24 cellular contexts compared by ENCODE assay signal in the genomic region with DNA sequence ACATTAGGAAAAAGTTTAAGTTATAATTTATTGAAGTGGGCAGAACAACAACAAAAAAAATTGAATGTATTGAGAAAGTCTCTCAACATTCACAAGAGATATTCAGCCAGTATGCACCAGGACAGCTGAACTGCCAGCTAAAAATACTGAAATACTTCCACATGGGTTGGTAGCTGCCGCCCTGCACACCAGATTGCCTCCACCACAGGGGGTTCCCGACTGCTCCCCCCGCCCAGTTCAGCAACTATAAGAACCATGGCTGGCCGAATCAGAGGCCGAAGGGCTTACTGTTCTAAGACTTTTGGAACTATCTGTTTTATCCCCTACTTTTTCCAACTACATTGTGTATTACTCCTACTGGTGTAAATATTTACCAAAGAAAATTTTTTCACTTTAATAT.
"Had no signal": no experiment of that assay in that cellular context is flagged by ENCODE, and none has a peak within 500 bp of the region (broad histone marks: within the 10 kb centered on the region; RNA-seq: fewer than 3 reads in every experiment).

No MANE protein-coding gene starts in this region.

- H3K4me3 Mint-ChIP-seq: memory B cell; natural killer cell; stimulated activated naive B cell treated with anti-CD40 and anti-IgM and Interleukin-4, amounts not matched to agents 10 μg/mL and 1 μg/mL and 100 μg/mL, for 72 hours; stimulated activated naive CD8-positive, alpha-beta T cell treated with anti-CD3 and anti-CD28 coated beads, Interleukin-15, Interleukin-2, amounts not matched to agents 100 ng/mL and 50 ng/mL, for 24 hours had no signal

- H3K36me3 Mint-ChIP-seq: memory B cell; natural killer cell; stimulated activated naive B cell treated with anti-CD40 and anti-IgM and Interleukin-4, amounts not matched to agents 10 μg/mL and 1 μg/mL and 100 μg/mL, for 72 hours had no signal

- H3K27ac ChIP-seq: coronary artery, esophagus muscularis mucosa, foreskin keratinocyte, gastroesophageal sphincter, heart right ventricle, neutrophil, pancreas, right lobe of liver, thoracic aorta, tibial nerve, upper lobe of left lung had no signal

- H3K36me3 ChIP-seq: esophagus muscularis mucosa, gastroesophageal sphincter, heart right ventricle, neutrophil, pancreas, right lobe of liver, thoracic aorta, tibial nerve, upper lobe of left lung had no signal

- DNase-seq: dermis blood vessel endothelial cell; effector memory CD4-positive, alpha-beta T cell; foreskin keratinocyte; heart right ventricle; hippocampal formation; natural killer cell; pancreas; right lobe of liver; small intestine; stimulated activated CD4-positive, alpha-beta T cell treated with anti-CD3 and anti-CD28 coated beads, Interleukin-15, amount 100 ng/mL, for 24 hours; stimulated activated CD4-positive, alpha-beta T cell treated with anti-CD3 and anti-CD28 coated beads, Interleukin-2, amount 100 ng/mL, for 48 hours; stimulated activated naive B cell treated with anti-CD40 and anti-IgM and Interleukin-4, amounts not matched to agents 10 μg/mL and 1 μg/mL and 100 μg/mL, for 72 hours; upper lobe of left lung had no signal

- H3K27ac Mint-ChIP-seq: memory B cell; natural killer cell; progenitor cell of endocrine pancreas; stimulated activated naive B cell treated with anti-CD40 and anti-IgM and Interleukin-4, amounts not matched to agents 10 μg/mL and 1 μg/mL and 100 μg/mL, for 72 hours; stimulated activated naive CD8-positive, alpha-beta T cell treated with anti-CD3 and anti-CD28 coated beads, Interleukin-15, Interleukin-2, amounts not matched to agents 100 ng/mL and 50 ng/mL, for 24 hours had no signal

- ATAC-seq: foreskin keratinocyte; gastroesophageal sphincter; heart right ventricle; left lobe of liver; natural killer cell; pancreas; right lobe of liver; stimulated activated naive B cell treated with anti-CD40 and anti-IgM and Interleukin-4, amounts not matched to agents 10 μg/mL and 1 μg/mL and 100 μg/mL, for 72 hours had no signal

- H3K4me3 ChIP-seq: coronary artery, esophagus muscularis mucosa, gastroesophageal sphincter, heart right ventricle, lung, pancreas, right lobe of liver, thoracic aorta, tibial nerve, upper lobe of left lung had no signal

- H3K4me1 Mint-ChIP-seq: memory B cell; natural killer cell; stimulated activated naive B cell treated with anti-CD40 and anti-IgM and Interleukin-4, amounts not matched to agents 10 μg/mL and 1 μg/mL and 100 μg/mL, for 72 hours had no signal

- H3K4me1 ChIP-seq: esophagus muscularis mucosa, foreskin keratinocyte, gastroesophageal sphincter, heart right ventricle, pancreas, right lobe of liver, tibial nerve, upper lobe of left lung had no signal

- H3K27me3 ChIP-seq: esophagus muscularis mucosa, foreskin keratinocyte, gastroesophageal sphincter, heart right ventricle, neutrophil, pancreas, right lobe of liver, tibial nerve, upper lobe of left lung had no signal

- H3K9me3 ChIP-seq: esophagus muscularis mucosa, neutrophil, pancreas, right lobe of liver, thoracic aorta, tibial nerve, upper lobe of left lung had no signal

- H3K27me3 Mint-ChIP-seq: memory B cell; progenitor cell of endocrine pancreas; stimulated activated naive B cell treated with anti-CD40 and anti-IgM and Interleukin-4, amounts not matched to agents 10 μg/mL and 1 μg/mL and 100 μg/mL, for 72 hours; stimulated activated naive CD8-positive, alpha-beta T cell treated with anti-CD3 and anti-CD28 coated beads, Interleukin-15, Interleukin-2, amounts not matched to agents 100 ng/mL and 50 ng/mL, for 24 hours had no signal
